Comparison of ENCODE assay signal across 3 cellular contexts in genomic region chr3:38522002-38522401, GRCh38.
"Had no signal": no experiment of that assay in that cellular context is flagged by ENCODE, and none has a peak within 500 bp of the region (broad histone marks: within the 10 kb centered on the region; RNA-seq: fewer than 3 reads in every experiment).

No MANE protein-coding gene starts in this region.

- DNase-seq: psoas muscle, sigmoid colon had no signal

- ATAC-seq: stimulated activated naive CD8-positive, alpha-beta T cell treated with anti-CD3 and anti-CD28 coated beads, Interleukin-15, Interleukin-2, amounts not matched to agents 100 U/mL and 50 U/mL, for 24 hours had no signal
